Comparison of ENCODE assay signal across 8 cellular contexts in the genomic region with DNA sequence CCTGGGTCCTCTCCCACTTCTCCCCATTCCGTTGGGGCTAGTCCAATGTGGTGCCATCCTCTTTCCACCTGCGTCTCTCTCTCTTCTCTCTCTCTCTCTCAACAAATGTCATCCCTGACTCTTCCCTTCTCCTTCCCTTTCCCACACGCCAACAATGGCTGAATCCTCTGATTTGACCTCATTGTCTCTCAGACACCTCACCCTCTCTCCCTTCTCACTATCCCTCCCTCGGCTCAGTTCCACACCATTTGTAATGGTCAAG. TPM values are rescaled to one million over a fixed set of nuclear protein-coding genes. Genes with fewer than 3 reads are reported as not detected.
A peak's percentile ranks its signal among the peaks of the same experiment; 100 is the strongest.
DNase-seq lines count a peak whose midpoint lies in the region; ATAC-seq and TF ChIP-seq lines count a peak whose summit lies in the region.

No MANE protein-coding gene starts in this region.

- H3K27me3 ChIP-seq in heart right ventricle, result no peaks in the 10 kb centered on the region
- no peaks in the 10 kb centered on the region for H3K27me3 ChIP-seq in body of pancreas
- no peaks in the 10 kb centered on the region for H3K27me3 ChIP-seq in vagina

- intact Hi-C loops in heart right ventricle (cut with DNase I), result loop anchor here in 1 of 10 donors (10.0 kb wide), 1 partner anchor 107 kb away; no protein-coding TSS in a partner anchor
- intact Hi-C loops in cardiac septum (cut with DNase I), result loop anchor here (2.0 kb wide), 1 partner anchor 23 kb away; a partner anchor contains a TSS
- intact Hi-C loops in body of pancreas (cut with DNase I), result no loop called here
- intact Hi-C loops in vagina (cut with DNase I), result no loop called here

- no peak for TF ChIP-seq CTCF in heart right ventricle (IDR thresholded peaks at IDR 0.05)
- TF ChIP-seq CTCF in body of pancreas (IDR thresholded peaks at IDR 0.05), result no peak
- no peak for TF ChIP-seq CTCF in vagina (IDR thresholded peaks at IDR 0.05)

- TF ChIP-seq POLR2A in body of pancreas (IDR thresholded peaks at IDR 0.05) (no peak), vagina (IDR thresholded peaks at IDR 0.05) (no peak)

- H3K4me3 ChIP-seq in heart right ventricle, result peak overlapping the region; percentile 52 to 96 (median 81)
- H3K4me3 ChIP-seq in body of pancreas, result peak overlapping the region; percentile 36 to 48
- H3K4me3 ChIP-seq in mesodermal cell (ENCODE audit: extremely low read depth, insufficient read depth, low read length, poor library complexity, severe bottlenecking), result peak overlapping the region; percentile 87
- H3K4me3 ChIP-seq in vagina, result peak overlapping the region; percentile 88 to 98

- 57 to 65% methylated on average over 4 of the region's 4 CpGs for WGBS in heart right ventricle, 2 donors
- 50 to 54% methylated on average over 4 of the region's 4 CpGs for WGBS in body of pancreas, 2 donors
- WGBS in mesodermal cell (ENCODE audit: insufficient coverage in 2 of 2), 2 experiments, result 67 to 77% methylated on average over 3 to 4 of the region's 4 CpGs

- ATAC-seq in heart right ventricle (no peak), body of pancreas (no peak), left lobe of liver (no peak), GM18498 (IDR thresholded peaks at IDR 0.05; ENCODE audit: unreplicated experiment) (no peak)

- H3K27ac ChIP-seq in heart right ventricle, result peak overlapping the region; percentile 44 to 95 (median 90)
- peak overlapping the region; percentile 84 to 97 (median 95) for H3K27ac ChIP-seq in body of pancreas
- H3K27ac ChIP-seq in mesodermal cell (ENCODE audit: low read depth, low read length, severe bottlenecking), result peak overlapping the region; percentile 85
- peak overlapping the region; percentile 72 for H3K27ac ChIP-seq in vagina

- H3K9me3 ChIP-seq in heart right ventricle, result no peaks in the 10 kb centered on the region
- H3K9me3 ChIP-seq in body of pancreas, result no peaks in the 10 kb centered on the region
- H3K9me3 ChIP-seq in mesodermal cell (ENCODE audit: control insufficient read depth, low read length), result no peaks in the 10 kb centered on the region
- H3K9me3 ChIP-seq in vagina, result no peaks in the 10 kb centered on the region

- DNase-seq in heart right ventricle, result no peak
- no peak for DNase-seq in cardiac septum (ENCODE audit: low spot score)
- peak in 1 of 4 donors; percentile 2 for DNase-seq in body of pancreas
- no peak for DNase-seq in vagina (ENCODE audit: extremely low spot score in 2 of 2)
- DNase-seq in left lobe of liver (ENCODE audit: low spot score), result no peak
- no peak for DNase-seq in KG1 (lab: John Stamatoyannopoulos, UW)

- H3K36me3 ChIP-seq in heart right ventricle (peaks cover 0 to 4% (median 0%) of the 10 kb centered on the region in 9 donors), body of pancreas (replicated peaks in 1 of 2; ENCODE audit: insufficient read depth in 1 of 2, low read depth in 2 of 2) (no peaks in the 10 kb centered on the region), mesodermal cell (ENCODE audit: control insufficient read depth, insufficient read depth, low read length) (no peaks in the 10 kb centered on the region), vagina (no peaks in the 10 kb centered on the region)

- H3K4me1 ChIP-seq in heart right ventricle (peaks cover 0 to 24% (median 11%) of the 10 kb centered on the region in 9 donors), body of pancreas (peaks cover 4% of the 10 kb centered on the region), mesodermal cell (ENCODE audit: control insufficient read depth, insufficient read depth, low read length, poor library complexity, severe bottlenecking) (peaks cover 2% of the 10 kb centered on the region), vagina (peaks cover 14% of the 10 kb centered on the region)

RNA-seq across cellular contexts. Expression of a gene that starts 0.6 kb away (rescaled TPM):
- total RNA-seq in heart right ventricle, result 1 to 10 TPM; 4.0 to 5.7 (median 4.6) TPM
- polyA plus RNA-seq in heart right ventricle, result 1 to 10 TPM; 2.6 to 7.5 TPM
- 4.3 TPM for total RNA-seq in cardiac septum
- total RNA-seq in body of pancreas, result 1 to 10 TPM; 4.3 to 7.0 TPM
- polyA plus RNA-seq in mesodermal cell (2013, experiment 1 of 2), result 5.6 TPM
- polyA plus RNA-seq in mesodermal cell (2013, experiment 2 of 2), result 6.4 TPM
- 10.8 TPM for total RNA-seq in vagina
- total RNA-seq in left lobe of liver, result 5.3 TPM

RNA-seq across cellular contexts. Expression of a gene that starts 22.8 kb away (rescaled TPM):
- total RNA-seq in heart right ventricle (10 to 100 TPM; 24.0 to 42.7 (median 33.4) TPM), cardiac septum (32.5 TPM), body of pancreas (10 to 100 TPM; 12.5 to 15.2 TPM), vagina (34.4 TPM), left lobe of liver (12.7 TPM)
- 10 to 100 TPM in 1 of 2 donors, 1 to 10 TPM in 1; 7.2 to 14.8 TPM for polyA plus RNA-seq in heart right ventricle
- polyA plus RNA-seq in mesodermal cell (2013, experiment 1 of 2), result 37.7 TPM
- 43.5 TPM for polyA plus RNA-seq in mesodermal cell (2013, experiment 2 of 2)

Comparison
In these comparisons a context has a peak if more than half of its experiments do, and no peak if none do; other contexts are left out.
1. H3K4me3 ChIP-seq: peak in every context shown above with its lines; median percentile 93 in vagina; 87 in mesodermal cell; 81 in heart right ventricle; 42 in body of pancreas.